ENCODE assay signal across 5 cellular contexts in the genomic region with DNA sequence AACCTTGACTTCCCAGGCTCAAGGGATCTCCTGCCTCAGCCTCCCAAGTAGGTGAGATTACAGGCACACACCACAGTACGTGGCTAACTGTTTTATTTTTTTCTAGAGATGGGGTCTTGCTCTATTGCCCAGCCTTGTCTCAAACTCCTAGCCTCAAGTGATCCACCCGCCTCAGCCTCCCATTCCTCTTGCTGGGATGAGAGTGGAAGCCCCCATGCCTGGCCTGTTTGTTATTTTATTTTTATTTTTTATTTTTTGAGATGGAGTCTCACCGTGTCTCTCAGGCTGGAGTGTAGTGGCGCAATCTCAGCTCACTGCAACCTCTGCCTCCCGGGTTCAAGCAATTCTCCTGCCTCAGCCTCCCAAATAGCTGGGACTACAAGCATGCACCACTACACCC. TPM values are rescaled to one million over a fixed set of nuclear protein-coding genes. Genes with fewer than 3 reads are reported as not detected.
"Had no signal": no experiment of that assay in that cellular context is flagged by ENCODE, and none has a peak within 500 bp of the region (broad histone marks: within the 10 kb centered on the region; RNA-seq: fewer than 3 reads in every experiment).

No MANE protein-coding gene starts in this region.

RNA-seq across cellular contexts. Expression of a gene that starts 20.6 kb away (rescaled TPM):
- total RNA-seq: HepG2, HT-29, HT1080, IMR-90 had no signal
- polyA plus RNA-seq: HepG2, IgD-negative memory B cell, IMR-90 had no signal
